9 cellular contexts compared by ENCODE assay signal in the genomic region with DNA sequence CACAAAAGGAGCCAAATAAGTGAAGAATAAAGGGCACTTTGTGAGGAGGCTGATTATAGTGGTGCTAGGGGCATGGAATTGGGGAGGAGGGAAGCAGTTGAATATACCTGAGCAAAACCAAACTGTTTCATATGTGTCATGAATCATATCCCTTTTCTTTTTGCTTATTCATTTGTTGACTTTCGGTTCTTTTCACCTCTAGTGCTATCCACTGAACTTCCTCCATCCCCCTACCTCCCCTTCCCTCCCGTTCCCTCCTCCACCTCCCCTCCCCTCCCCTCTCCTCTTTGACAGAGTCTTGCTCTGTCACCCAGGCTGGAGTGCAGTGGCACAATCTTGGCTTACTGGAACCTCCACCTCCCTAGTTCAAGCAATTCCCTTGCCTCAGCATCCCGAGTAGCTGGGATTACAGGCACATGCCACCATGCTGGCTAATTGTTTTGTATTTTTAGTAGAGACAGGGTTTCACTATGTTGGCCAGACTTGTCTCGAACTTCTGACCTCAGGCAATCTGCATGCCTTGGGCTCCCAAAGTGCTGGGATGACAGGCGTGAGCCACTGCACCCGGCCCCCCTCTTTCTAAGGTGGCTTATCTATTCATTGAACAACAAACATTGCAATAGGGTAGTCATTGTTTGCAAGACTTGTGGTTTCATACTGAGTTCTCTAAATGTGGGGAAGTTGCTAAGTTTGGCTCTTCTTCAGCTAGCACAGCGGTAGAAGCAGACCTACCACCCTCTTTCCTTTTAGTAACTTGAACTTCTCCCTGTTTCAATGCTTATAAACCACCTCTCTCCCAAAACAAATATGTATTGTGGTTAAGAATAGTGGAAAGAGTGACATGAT.
DNase-seq lines count a peak whose midpoint lies in the region; ATAC-seq and TF ChIP-seq lines count a peak whose summit lies in the region.
"Had no signal": no experiment of that assay in that cellular context is flagged by ENCODE, and none has a peak within 500 bp of the region (broad histone marks: within the 10 kb centered on the region; RNA-seq: fewer than 3 reads in every experiment).

No MANE protein-coding gene starts in this region.

- intact Hi-C loops in gastrocnemius medialis (cut with DNase I; ENCODE audit: low total_unique reads): no loop called here

- peak; percentile 86 for ATAC-seq in GM19035 (IDR thresholded peaks at IDR 0.05; ENCODE audit: unreplicated experiment)
- ATAC-seq in HG03103 (IDR thresholded peaks at IDR 0.05; ENCODE audit: low read depth, unreplicated experiment): peak; percentile 84
- ATAC-seq in gastrocnemius medialis: no peak

- TF ChIP-seq CTCF in liver (IDR thresholded peaks at IDR 0.05; ENCODE audit: low read depth, low read length, missing input control) (no peak), gastrocnemius medialis (IDR thresholded peaks at IDR 0.05 in 4 of 5, conservative IDR thresholded peaks at IDR 0.05 in 1 of 5) (no peak)

- peaks cover 0 to 29% (median 16%) of the 10 kb centered on the region in 10 experiments; a peak in 15 of 20 replicates for H3K4me1 ChIP-seq in BLaER1 treated with 17β-estradiol and CSF1 and Interleukin-3, amounts not matched to agents 10 nM and 100 nM
- no peaks in the 10 kb centered on the region for H3K4me1 ChIP-seq in liver (ENCODE audit: control insufficient read depth in 4 of 4, insufficient read depth in 4 of 4, low read length in 3 of 4)
- no peaks in the 10 kb centered on the region for H3K4me1 ChIP-seq in gastrocnemius medialis

- in situ Hi-C loops in gastrocnemius medialis (cut with MboI; ENCODE audit: low sequenced_read_pairs in 4 of 4): no loop called here

- no peaks in the 10 kb centered on the region for H4K20me1 ChIP-seq in BLaER1 treated with 17β-estradiol and CSF1 and Interleukin-3, amounts not matched to agents 10 nM and 100 nM

- TF ChIP-seq RAD21 in liver (IDR thresholded peaks at IDR 0.05): no peak

- H3K27ac ChIP-seq in BLaER1 treated with 17β-estradiol and CSF1 and Interleukin-3, amounts not matched to agents 10 nM and 100 nM: peak overlapping the region in 6 of 11 experiments; percentile 51 to 82 (median 66); a peak in 13 of 22 replicates
- H3K27ac ChIP-seq in liver (ENCODE audit: low read depth in 1 of 2, low read length in 2 of 2): peak overlapping the region; percentile 31 to 35
- H3K27ac ChIP-seq in gastrocnemius medialis: no peak overlapping the region

- TF ChIP-seq POLR2A in gastrocnemius medialis (IDR thresholded peaks at IDR 0.05): no peak

- no peaks in the 10 kb centered on the region for H3K36me3 ChIP-seq in BLaER1 treated with 17β-estradiol and CSF1 and Interleukin-3, amounts not matched to agents 10 nM and 100 nM
- H3K36me3 ChIP-seq in liver (ENCODE audit: control insufficient read depth in 4 of 4, insufficient read depth in 3 of 4, low read depth in 1 of 4, low read length in 3 of 4): no peaks in the 10 kb centered on the region
- no peaks in the 10 kb centered on the region for H3K36me3 ChIP-seq in gastrocnemius medialis

- H3K27me3 ChIP-seq in BLaER1 treated with 17β-estradiol and CSF1 and Interleukin-3, amounts not matched to agents 10 nM and 100 nM: no peaks in the 10 kb centered on the region
- H3K27me3 ChIP-seq in liver (ENCODE audit: control insufficient read depth in 4 of 4, insufficient read depth in 4 of 4, low read length in 3 of 4) (no peaks in the 10 kb centered on the region), gastrocnemius medialis (no peaks in the 10 kb centered on the region)

- DNase-seq in SIG-M5 (lab: John Stamatoyannopoulos, UW) (peak; percentile 80), SK-N-DZ (ENCODE audit: low spot score) (no peak), middle frontal gyrus (ENCODE audit: extremely low spot score, low spot score) (no peak), gastrocnemius medialis (no peak)

- H3K4me2 ChIP-seq in BLaER1 treated with 17β-estradiol and CSF1 and Interleukin-3, amounts not matched to agents 10 nM and 100 nM: peak overlapping the region in 9 of 11 experiments; percentile 15 to 80 (median 50); a peak in 15 of 22 replicates

- H3K9me3 ChIP-seq in BLaER1 treated with 17β-estradiol and CSF1 and Interleukin-3, amounts not matched to agents 10 nM and 100 nM (replicated peaks in 1 of 11): peaks cover 0 to 9% (median 0%) of the 10 kb centered on the region in 11 experiments; a peak in 10 of 22 replicates
- no peaks in the 10 kb centered on the region for H3K9me3 ChIP-seq in liver (ENCODE audit: control insufficient read depth in 4 of 4, low read length in 3 of 4)
- H3K9me3 ChIP-seq in gastrocnemius medialis: no peaks in the 10 kb centered on the region

- 35% methylated on average over 7 of the region's 7 CpGs for WGBS in liver

- peak overlapping the region in 3 of 11 experiments; percentile 32 to 62 (median 48); a peak in 6 of 22 replicates for H3K9ac ChIP-seq in BLaER1 treated with 17β-estradiol and CSF1 and Interleukin-3, amounts not matched to agents 10 nM and 100 nM
- H3K9ac ChIP-seq in liver (ENCODE audit: low read depth in 1 of 2, low read length in 2 of 2): no peak overlapping the region

- H3K4me3 ChIP-seq in BLaER1 treated with 17β-estradiol and CSF1 and Interleukin-3, amounts not matched to agents 10 nM and 100 nM: no peak overlapping the region
- H3K4me3 ChIP-seq in liver (ENCODE audit: low read depth in 1 of 3, low read length in 3 of 3) (no peak overlapping the region), gastrocnemius medialis (no peak overlapping the region)
- H3K4me3 ChIP-seq: skin epidermis had no signal

TF ChIP-seq in liver, 16 proteins besides CTCF, POLR2A, EP300 and RAD21:
- no peak for TF ChIP-seq GABPA (IDR thresholded peaks at IDR 0.05 in 1 of 2, conservative IDR thresholded peaks at IDR 0.05 in 1 of 2)
- TF ChIP-seq TAF1 (conservative IDR thresholded peaks at IDR 0.05): no peak
- no peak for TF ChIP-seq HNF4A (conservative IDR thresholded peaks at IDR 0.05)
- TF ChIP-seq ATF3 (IDR thresholded peaks at IDR 0.05): no peak
- TF ChIP-seq, protein P1, sequence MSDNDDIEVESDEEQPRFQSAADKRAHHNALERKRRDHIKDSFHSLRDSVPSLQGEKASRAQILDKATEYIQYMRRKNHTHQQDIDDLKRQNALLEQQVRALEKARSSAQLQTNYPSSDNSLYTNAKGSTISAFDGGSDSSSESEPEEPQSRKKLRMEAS (IDR thresholded peaks at IDR 0.05): no peak
- TF ChIP-seq SP1 (IDR thresholded peaks at IDR 0.05): no peak
- TF ChIP-seq NR2F2 (IDR thresholded peaks at IDR 0.05): no peak
- TF ChIP-seq ZBTB33 (IDR thresholded peaks at IDR 0.05): no peak
- no peak for TF ChIP-seq FOXA2 (IDR thresholded peaks at IDR 0.05)
- no peak for TF ChIP-seq JUND (IDR thresholded peaks at IDR 0.05)
- no peak for TF ChIP-seq FOXA1 (IDR thresholded peaks at IDR 0.05)
- no peak for TF ChIP-seq RXRA (IDR thresholded peaks at IDR 0.05)
- no peak for TF ChIP-seq REST (IDR thresholded peaks at IDR 0.05)
- no peak for TF ChIP-seq HNF4G (IDR thresholded peaks at IDR 0.05)
- TF ChIP-seq EGR1 (IDR thresholded peaks at IDR 0.05; ENCODE audit: low read depth in 2 of 2): no peak
- TF ChIP-seq YY1 (IDR thresholded peaks at IDR 0.05): no peak
TF ChIP-seq in liver: peak in this region for 0.

Comparison
In these comparisons a context has a peak if more than half of its experiments do, and no peak if none do; other contexts are left out.
1. H3K27ac ChIP-seq: peak in BLaER1 treated with 17β-estradiol and CSF1 and Interleukin-3, amounts not matched to agents 10 nM and 100 nM (6 of 11) and liver (2 of 2); none in gastrocnemius medialis (0 of 4).
2. ATAC-seq: peak in GM19035 (single experiment) and HG03103 (single experiment); none in gastrocnemius medialis (0 of 2).